10 cellular contexts compared by ENCODE assay signal in genomic region chr2:145431181-145431951, GRCh38.
DNase-seq lines count a peak whose midpoint lies in the region; ATAC-seq and TF ChIP-seq lines count a peak whose summit lies in the region.
"Had no signal": no experiment of that assay in that cellular context is flagged by ENCODE, and none has a peak within 500 bp of the region (broad histone marks: within the 10 kb centered on the region; RNA-seq: fewer than 3 reads in every experiment).

No MANE protein-coding gene starts in this region.

- ATAC-seq in foreskin keratinocyte (no peak), GM19452 (IDR thresholded peaks at IDR 0.05; ENCODE audit: unreplicated experiment) (no peak)

- peaks cover 6% of the 10 kb centered on the region for H3K27me3 ChIP-seq in foreskin keratinocyte
- H3K27me3 ChIP-seq: stomach had no signal

- TF ChIP-seq CTCF in 22Rv1 (IDR thresholded peaks at IDR 0.05) (peak; percentile 32; the same call in 1 of the 2 replicates), foreskin keratinocyte (conservative IDR thresholded peaks at IDR 0.05) (peak; percentile 33)

- no peaks in the 10 kb centered on the region for H3K4me1 ChIP-seq in foreskin keratinocyte
- H3K4me1 ChIP-seq: stomach had no signal

- H3K27ac ChIP-seq in 22Rv1 (no peak overlapping the region), foreskin keratinocyte (no peak overlapping the region)
- H3K27ac ChIP-seq: stomach had no signal

- DNase-seq in NCI-H1092 (lab: John Stamatoyannopoulos, UW) (peak; percentile 87), NCI-H748 (lab: John Stamatoyannopoulos, UW; ENCODE audit: unreplicated experiment) (peak; percentile 100), foreskin keratinocyte (no peak), activated T-cell treated with anti-CD3 and anti-CD28 coated beads for 4 hours (no peak), NCI-H226 (no peak), occipital lobe (lab: John Stamatoyannopoulos, UW) (no peak)
- DNase-seq: stomach, SW 1271 had no signal

Comparison
In these comparisons a context has a peak if more than half of its experiments do, and no peak if none do; other contexts are left out.
1. DNase-seq: peak in NCI-H1092 (single experiment) and NCI-H748 (single experiment); none in foreskin keratinocyte (0 of 2), activated T-cell treated with anti-CD3 and anti-CD28 coated beads for 4 hours (single experiment), NCI-H226 (single experiment) and occipital lobe (single experiment).